Comparison of ENCODE assay signal across 18 cellular contexts in the genomic region with DNA sequence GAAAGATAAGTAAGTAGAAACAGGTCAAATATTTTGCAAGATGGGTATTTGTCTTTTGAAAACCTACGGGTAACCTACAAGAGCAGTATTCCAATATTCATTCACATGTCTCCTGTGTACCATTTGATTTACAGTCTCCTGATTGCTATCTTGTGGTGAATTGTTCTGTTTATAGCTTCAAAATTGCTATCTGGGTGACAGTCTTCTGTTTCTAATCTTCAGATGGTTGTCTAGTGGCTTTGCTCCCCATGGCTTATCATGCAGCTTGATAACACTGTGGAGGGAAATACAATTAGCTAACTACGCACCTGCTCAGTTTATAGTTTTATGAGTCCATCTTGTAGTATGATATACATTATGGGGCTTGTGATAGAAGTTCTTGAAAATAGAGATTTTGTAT.
DNase-seq lines count a peak whose midpoint lies in the region; ATAC-seq and FAIRE-seq lines count a peak whose summit lies in the region.
"Had no signal": no experiment of that assay in that cellular context is flagged by ENCODE, and none has a peak within 500 bp of the region (broad histone marks: within the 10 kb centered on the region; RNA-seq: fewer than 3 reads in every experiment).

No MANE protein-coding gene starts in this region.

- H2AK5ac ChIP-seq in mesendoderm (ENCODE audit: low read length) = no peak overlapping the region

- H3K4me3 ChIP-seq in mesendoderm (ENCODE audit: low read length) = no peak overlapping the region
- H3K4me3 ChIP-seq: GM12878, GM23338 had no signal

- H3K4me2 ChIP-seq in mesendoderm (ENCODE audit: low read length) = no peak overlapping the region
- H3K4me2 ChIP-seq: GM23338 had no signal

- no peak overlapping the region for H2BK120ac ChIP-seq in mesendoderm (ENCODE audit: low read depth, low read length)

- no peaks in the 10 kb centered on the region for H3K79me1 ChIP-seq in mesendoderm (ENCODE audit: low read length)

- H4K8ac ChIP-seq in mesendoderm (ENCODE audit: low read depth, low read length) = no peak overlapping the region

- peak; percentile 9 for DNase-seq in NCI-H82 (lab: John Stamatoyannopoulos, UW)
- no peak for DNase-seq in NCI-H82 treated with DMSO at 0.1 percent for 48 hours (lab: John Stamatoyannopoulos, UW; ENCODE audit: unreplicated experiment)
- peak; percentile 16 for DNase-seq in NCI-H69 (lab: John Stamatoyannopoulos, UW)
- DNase-seq in mesendoderm = peak; percentile 13
- no peak for DNase-seq in RCC 7860 (ENCODE audit: low spot score)
- DNase-seq: ACHN; C1 segment of cervical spinal cord; Calu3; CD4-positive, alpha-beta T cell; DMS 273 treated with DMSO at 0.1 percent for 48 hours; DMS79; H7 had no signal

- no peaks in the 10 kb centered on the region for H3K79me2 ChIP-seq in mesendoderm (ENCODE audit: control insufficient read depth, insufficient read depth, low read length)

- no peak overlapping the region for H4K5ac ChIP-seq in mesendoderm (ENCODE audit: low read length)

- no CpG with 5 or more reads among the region's 2 CpGs for WGBS in mesendoderm (ENCODE audit: extremely low coverage, insufficient coverage, low lambda C conversion rate)

- H3K27ac ChIP-seq in mesendoderm (ENCODE audit: low read depth, low read length) = no peak overlapping the region
- H3K27ac ChIP-seq: HL-60 had no signal

- H3K9ac ChIP-seq in mesendoderm (ENCODE audit: low read length) = no peak overlapping the region

- H2BK5ac ChIP-seq in mesendoderm (ENCODE audit: low read length) = no peak overlapping the region

- no peak overlapping the region for H2BK15ac ChIP-seq in mesendoderm (replicated peaks; ENCODE audit: low read depth)

- no peak overlapping the region for H3K18ac ChIP-seq in mesendoderm (ENCODE audit: low read length)

- no peak overlapping the region for H3K23ac ChIP-seq in mesendoderm (ENCODE audit: low read length)

- no peak for ATAC-seq in GM21723 (IDR thresholded peaks at IDR 0.05; ENCODE audit: unreplicated experiment)
- ATAC-seq in HG02610 (IDR thresholded peaks at IDR 0.05; ENCODE audit: unreplicated experiment) = no peak
- ATAC-seq: GM12878, GM23338 had no signal

- no peaks in the 10 kb centered on the region for H3K36me3 ChIP-seq in mesendoderm (ENCODE audit: control insufficient read depth, insufficient read depth, low read length)

- FAIRE-seq in RCC 7860 (lab: Jason Lieb, UNC) = no peak
- FAIRE-seq: GM12878, GM18507 had no signal

- H3K27me3 ChIP-seq in mesendoderm (ENCODE audit: insufficient read depth, low read length, poor library complexity) = no peaks in the 10 kb centered on the region

- peaks cover 3% of the 10 kb centered on the region for H3K4me1 ChIP-seq in mesendoderm (ENCODE audit: control insufficient read depth, low read depth, low read length)

- H3K4ac ChIP-seq in mesendoderm (ENCODE audit: low read depth, low read length) = no peak overlapping the region

- H3K56ac ChIP-seq in mesendoderm (ENCODE audit: low read length) = no peak overlapping the region

Comparison
In these comparisons a context has a peak if more than half of its experiments do, and no peak if none do; other contexts are left out.
1. DNase-seq: peak in NCI-H82 (single experiment), NCI-H69 (single experiment) and mesendoderm (single experiment); none in NCI-H82 treated with DMSO at 0.1 percent for 48 hours (single experiment) and RCC 7860 (single experiment).